Comparison of ENCODE assay signal across 18 cellular contexts in genomic region chr11:64093233-64094039, GRCh38. TPM values are rescaled to one million over a fixed set of nuclear protein-coding genes. Genes with fewer than 3 reads are reported as not detected.
DNase-seq lines count a peak whose midpoint lies in the region; ATAC-seq and TF ChIP-seq lines count a peak whose summit lies in the region.
"Had no signal": no experiment of that assay in that cellular context is flagged by ENCODE, and none has a peak within 500 bp of the region (broad histone marks: within the 10 kb centered on the region; RNA-seq: fewer than 3 reads in every experiment).

No MANE protein-coding gene starts in this region.

- H3K9me3 ChIP-seq in HCT116 (ENCODE audit: control insufficient read depth in 1 of 2, insufficient read depth in 1 of 2, low read depth in 1 of 2, low read length in 2 of 2) (no peaks in the 10 kb centered on the region), upper lobe of left lung (no peaks in the 10 kb centered on the region), tibial artery (no peaks in the 10 kb centered on the region), prostate gland (no peaks in the 10 kb centered on the region), GM23248 (ENCODE audit: low read depth) (no peaks in the 10 kb centered on the region)
- H3K9me3 ChIP-seq: breast epithelium, HAP-1 had no signal

- in situ Hi-C loops in GM23248 (cut with MboI) = no loop called here

- no peak overlapping the region for H3K4me3 Mint-ChIP-seq in brain
- H3K4me3 Mint-ChIP-seq: activated CD8-positive, alpha-beta memory T cell treated with anti-CD3 and anti-CD28 coated beads, Interleukin-2, amount 10 ng/mL, durations not matched to agents 7 days and 5 days; nephron progenitor cell; stimulated activated naive B cell treated with anti-CD40 and anti-IgM and Interleukin-4, amounts not matched to agents 10 μg/mL and 1 μg/mL and 100 μg/mL, for 72 hours had no signal

- 68 to 96% methylated on average over 10 to 13 of the region's 13 CpGs for WGBS in upper lobe of left lung, 2 donors
- WGBS in prostate gland = 87% methylated on average over 13 of the region's 13 CpGs
- 83 to 88% methylated on average over 12 to 13 of the region's 13 CpGs for WGBS in GM23248 (ENCODE audit: low coverage in 1 of 2, low lambda C conversion rate in 2 of 2, missing lambda C conversion rate in 2 of 2), 2 experiments

- H3K79me2 ChIP-seq in HCT116 (ENCODE audit: insufficient read depth, low read length) (no peaks in the 10 kb centered on the region), GM23248 (ENCODE audit: insufficient read depth) (no peaks in the 10 kb centered on the region)

- BruUV-seq in HCT116 (replicated peaks; lab: Mats Ljungman, UMichigan) = no TSS peak

- RAD21 ChIA-PET in HCT116 (lab: Charles Lee; ENCODE audit: low non-redundant PET in 1 of 2, low total read pairs in 2 of 2, uncharacterized antibody in 2 of 2, unreplicated experiment in 2 of 2) = no interaction called here

- H4K20me1 ChIP-seq in HCT116 (ENCODE audit: insufficient read depth) (no peaks in the 10 kb centered on the region; the same call in 1 of the 2 replicates), GM23248 (ENCODE audit: insufficient read depth) (no peaks in the 10 kb centered on the region)

- 0 out of 4 replicates have a peak overlapping the region, but pooled peaks of 1 of the 2 experiments have one; percentile 5 for H3K4me3 ChIP-seq in HCT116 (replicated peaks in 1 of 2; ENCODE audit: low read depth in 1 of 2, low read length in 2 of 2)
- H3K4me3 ChIP-seq in rectal smooth muscle tissue (ENCODE audit: low read length) = no peak overlapping the region
- no peak overlapping the region for H3K4me3 ChIP-seq in upper lobe of left lung
- no peak overlapping the region for H3K4me3 ChIP-seq in tibial artery
- H3K4me3 ChIP-seq in prostate gland = no peak overlapping the region
- no peak overlapping the region for H3K4me3 ChIP-seq in GM23248
- H3K4me3 ChIP-seq: breast epithelium, HAP-1, lung had no signal

- no peaks in the 10 kb centered on the region for H3K9me2 ChIP-seq in HCT116 (ENCODE audit: insufficient read depth)
- no peaks in the 10 kb centered on the region for H3K9me2 ChIP-seq in GM23248 (ENCODE audit: insufficient read depth)

- H3K4me1 Mint-ChIP-seq in brain = peaks cover 100% of the 10 kb centered on the region

- TF ChIP-seq CTCF in HCT116 (IDR thresholded peaks at IDR 0.05 in 2 of 3, conservative IDR thresholded peaks at IDR 0.05 in 1 of 3; ENCODE audit: borderline replicate concordance in 1 of 3, insufficient read depth in 1 of 3, low read depth in 2 of 3, low read length in 2 of 3) (no peak), brain (conservative IDR thresholded peaks at IDR 0.05) (no peak), upper lobe of left lung (IDR thresholded peaks at IDR 0.05) (no peak), tibial artery (IDR thresholded peaks at IDR 0.05) (no peak), prostate gland (IDR thresholded peaks at IDR 0.05) (no peak)

- H3K36me3 ChIP-seq in HCT116 (ENCODE audit: control insufficient read depth in 1 of 2, insufficient read depth in 2 of 2, low read length in 2 of 2) (no peaks in the 10 kb centered on the region), rectal smooth muscle tissue (ENCODE audit: control insufficient read depth, insufficient read depth, low read length) (no peaks in the 10 kb centered on the region), upper lobe of left lung (no peaks in the 10 kb centered on the region), tibial artery (no peaks in the 10 kb centered on the region), prostate gland (no peaks in the 10 kb centered on the region), GM23248 (ENCODE audit: low read depth) (no peaks in the 10 kb centered on the region)
- H3K36me3 ChIP-seq: breast epithelium, HAP-1 had no signal

- CTCF ChIA-PET in HCT116 (lab: Charles Lee) = no interaction called here

- H2AFZ ChIP-seq in HCT116 (ENCODE audit: low read depth, low read length, poor library complexity, severe bottlenecking) = no peak overlapping the region
- no peak overlapping the region for H2AFZ ChIP-seq in GM23248

- POLR2A ChIA-PET in HCT116 (lab: Charles Lee) = no interaction called here

- no peaks in the 10 kb centered on the region for H3F3A ChIP-seq in GM23248 (ENCODE audit: insufficient read depth)

- H3K36me3 Mint-ChIP-seq in brain = no peaks in the 10 kb centered on the region
- H3K36me3 Mint-ChIP-seq: activated CD8-positive, alpha-beta memory T cell treated with anti-CD3 and anti-CD28 coated beads, Interleukin-2, amount 10 ng/mL, durations not matched to agents 7 days and 5 days; stimulated activated naive B cell treated with anti-CD40 and anti-IgM and Interleukin-4, amounts not matched to agents 10 μg/mL and 1 μg/mL and 100 μg/mL, for 72 hours had no signal

- H3K27me3 ChIP-seq in HCT116 (ENCODE audit: insufficient read depth, low read length) (no peaks in the 10 kb centered on the region), rectal smooth muscle tissue (ENCODE audit: control insufficient read depth, insufficient read depth, low read length) (no peaks in the 10 kb centered on the region), upper lobe of left lung (no peaks in the 10 kb centered on the region), tibial artery (no peaks in the 10 kb centered on the region), prostate gland (replicated peaks; ENCODE audit: insufficient read depth) (no peaks in the 10 kb centered on the region), GM23248 (replicated peaks; ENCODE audit: insufficient read depth) (no peaks in the 10 kb centered on the region)
- H3K27me3 ChIP-seq: breast epithelium had no signal

- DNase-seq in HCT116 (ENCODE audit: low read depth, low spot score) = no peak
- DNase-seq in NCI-H774 (lab: John Stamatoyannopoulos, UW) = peak; percentile 42
- no peak for DNase-seq in upper lobe of left lung
- DNase-seq in tibial artery = no peak
- no peak for DNase-seq in prostate gland (ENCODE audit: low spot score)
- DNase-seq in GM23248 = no peak
- DNase-seq: activated CD8-positive, alpha-beta memory T cell treated with anti-CD3 and anti-CD28 coated beads, Interleukin-2, amount 10 ng/mL, durations not matched to agents 7 days and 5 days; AML-193; effector CD8-positive, alpha-beta T cell; Kasumi-1; NCI-H2081 treated with DMSO at 0.1 percent for 48 hours; nephron progenitor cell; stimulated activated naive B cell treated with anti-CD40 and anti-IgM and Interleukin-4, amounts not matched to agents 10 μg/mL and 1 μg/mL and 100 μg/mL, for 72 hours had no signal

- H3K27ac ChIP-seq in HCT116 (ENCODE audit: low read depth, low read length) = peak overlapping the region; percentile 49
- H3K27ac ChIP-seq in rectal smooth muscle tissue (ENCODE audit: low read depth, low read length) = peak overlapping the region; percentile 72
- H3K27ac ChIP-seq in upper lobe of left lung = no peak overlapping the region
- H3K27ac ChIP-seq in tibial artery = no peak overlapping the region
- no peak overlapping the region for H3K27ac ChIP-seq in prostate gland
- no peak overlapping the region for H3K27ac ChIP-seq in GM23248
- H3K27ac ChIP-seq: breast epithelium had no signal

- peaks cover 21 to 26% of the 10 kb centered on the region in 2 experiments for H3K4me1 ChIP-seq in HCT116 (ENCODE audit: control insufficient read depth in 1 of 2, insufficient read depth in 2 of 2, low read length in 2 of 2)
- H3K4me1 ChIP-seq in rectal smooth muscle tissue (ENCODE audit: control insufficient read depth, insufficient read depth, low read length) = peaks cover 51% of the 10 kb centered on the region
- peaks cover 16 to 50% (median 34%) of the 10 kb centered on the region in 4 donors for H3K4me1 ChIP-seq in upper lobe of left lung
- no peaks in the 10 kb centered on the region for H3K4me1 ChIP-seq in tibial artery
- no peaks in the 10 kb centered on the region for H3K4me1 ChIP-seq in prostate gland (replicated peaks)
- peaks cover 6% of the 10 kb centered on the region; the same call in 1 of the 2 replicates for H3K4me1 ChIP-seq in GM23248 (ENCODE audit: insufficient read depth)
- H3K4me1 ChIP-seq: breast epithelium had no signal

- H3K27ac Mint-ChIP-seq in brain = peak overlapping the region in 4 of 5 experiments; percentile 47 to 97 (median 80)
- H3K27ac Mint-ChIP-seq: activated CD8-positive, alpha-beta memory T cell treated with anti-CD3 and anti-CD28 coated beads, Interleukin-2, amount 10 ng/mL, durations not matched to agents 7 days and 5 days; nephron progenitor cell; stimulated activated naive B cell treated with anti-CD40 and anti-IgM and Interleukin-4, amounts not matched to agents 10 μg/mL and 1 μg/mL and 100 μg/mL, for 72 hours had no signal

- H3K9ac ChIP-seq in HCT116 (ENCODE audit: low read length) (peak overlapping the region; percentile 34), rectal smooth muscle tissue (ENCODE audit: low read length) (no peak overlapping the region), GM23248 (no peak overlapping the region)

- no peaks in the 10 kb centered on the region for H3K9me3 Mint-ChIP-seq in brain
- H3K9me3 Mint-ChIP-seq: nephron progenitor cell; stimulated activated naive B cell treated with anti-CD40 and anti-IgM and Interleukin-4, amounts not matched to agents 10 μg/mL and 1 μg/mL and 100 μg/mL, for 72 hours had no signal

- intact Hi-C loops in HCT116 (cut with micrococcal nuclease) = no loop called here
- intact Hi-C loops in tibial artery (cut with DNase I; ENCODE audit: low total_unique reads) = no loop called here
- intact Hi-C loops in prostate gland (cut with DNase I) = no loop called here

- ATAC-seq in HCT116 (peak; percentile 14; the same call in 1 of the 2 replicates), upper lobe of left lung (ENCODE audit: low FRiP score in 2 of 2) (no peak)
- ATAC-seq: activated CD8-positive, alpha-beta memory T cell treated with anti-CD3 and anti-CD28 coated beads, Interleukin-2, amount 10 ng/mL, durations not matched to agents 7 days and 5 days; stimulated activated naive B cell treated with anti-CD40 and anti-IgM and Interleukin-4, amounts not matched to agents 10 μg/mL and 1 μg/mL and 100 μg/mL, for 72 hours had no signal

- no peak for TF ChIP-seq EP300 in upper lobe of left lung (IDR thresholded peaks at IDR 0.05)

- peak overlapping the region; percentile 66 for H3K4me2 ChIP-seq in HCT116 (ENCODE audit: low read length)
- no peak overlapping the region for H3K4me2 ChIP-seq in GM23248 (ENCODE audit: unreplicated experiment)

- peaks cover 3% of the 10 kb centered on the region for H3K27me3 Mint-ChIP-seq in brain
- H3K27me3 Mint-ChIP-seq: activated CD8-positive, alpha-beta memory T cell treated with anti-CD3 and anti-CD28 coated beads, Interleukin-2, amount 10 ng/mL, durations not matched to agents 7 days and 5 days had no signal

- TF ChIP-seq RAD21 in HCT116 (IDR thresholded peaks at IDR 0.05; ENCODE audit: low read depth) = no peak

- no peak for TF ChIP-seq POLR2A in HCT116 (IDR thresholded peaks at IDR 0.05; ENCODE audit: borderline replicate concordance, extremely low read depth, insufficient read depth, insufficient read length)
- TF ChIP-seq POLR2A in upper lobe of left lung (IDR thresholded peaks at IDR 0.05) = no peak
- TF ChIP-seq POLR2A in prostate gland (IDR thresholded peaks at IDR 0.05) = no peak

RNA-seq across cellular contexts. Expression of gene FLRT1, which starts 57.7 kb away (rescaled TPM):
- 0.15 TPM for total RNA-seq in HCT116 (2021; ENCODE audit: unreplicated experiment)
- polyA plus RNA-seq in HCT116 (2012) = 0.75 and 0.91 TPM in 2 replicates
- 27.0 TPM for polyA plus RNA-seq in brain (ENCODE audit: insufficient read depth, low read depth, low replicate concordance)
- total RNA-seq in upper lobe of left lung = under 1 TPM in 3 of 6 donors, not detected in 3; 0.09 to 0.30 (median 0.15) TPM
- under 1 TPM; 0.36 to 0.57 TPM for total RNA-seq in prostate gland
- 0.22 TPM in 1 of 2 replicates, not detected in the other for total RNA-seq in GM23248 (2014; rRNA removed; shearing (Covaris generic))
- polyA plus RNA-seq in GM23248 (2016; fragmentation: Nextera tagmentation; extraction: Ambion mirVana) = 0.09 TPM in 1 of 2 replicates, not detected in the other
- total RNA-seq: activated CD8-positive, alpha-beta memory T cell treated with anti-CD3 and anti-CD28 coated beads, Interleukin-2, amount 10 ng/mL, durations not matched to agents 7 days and 5 days; breast epithelium had no signal

Comparison
In these comparisons a context has a peak if more than half of its experiments do, and no peak if none do; other contexts are left out.
1. H3K27ac ChIP-seq: peak in HCT116 (single experiment) and rectal smooth muscle tissue (single experiment); none in upper lobe of left lung (0 of 4), tibial artery (0 of 2), prostate gland (0 of 2) and GM23248 (single experiment).